In the genomic region with DNA sequence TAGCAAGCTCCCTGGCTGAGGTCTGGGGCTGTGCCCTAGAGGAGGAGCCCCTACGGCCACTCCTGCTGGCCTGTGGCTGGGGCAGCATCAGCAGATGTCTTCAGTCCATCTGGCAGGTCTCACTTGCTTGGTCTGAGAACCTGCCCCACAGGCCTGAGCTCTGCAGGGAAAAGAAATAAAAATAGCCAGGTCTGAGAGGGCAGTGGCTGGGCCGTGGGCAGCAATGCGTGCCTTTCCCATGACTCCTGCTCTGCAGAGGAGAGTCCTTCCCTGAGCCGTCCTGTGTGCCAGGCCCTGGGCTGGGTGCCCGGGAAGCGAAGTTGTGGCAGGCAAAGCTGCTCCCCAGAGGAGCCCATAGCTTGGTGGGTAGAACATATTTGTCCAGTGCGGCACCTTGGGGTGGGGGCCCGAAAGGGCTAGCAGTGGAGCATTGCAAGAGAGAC, we compare ENCODE assay signal across 14 cellular contexts. TPM values are rescaled to one million over a fixed set of nuclear protein-coding genes. Genes with fewer than 3 reads are reported as not detected.
DNase-seq lines count a peak whose midpoint lies in the region; ATAC-seq and TF ChIP-seq lines count a peak whose summit lies in the region.
"Had no signal": no experiment of that assay in that cellular context is flagged by ENCODE, and none has a peak within 500 bp of the region (broad histone marks: within the 10 kb centered on the region; RNA-seq: fewer than 3 reads in every experiment).

No MANE protein-coding gene starts in this region.

- POLR2A ChIA-PET in activated CD4-positive, alpha-beta memory T cell treated with anti-CD3 and anti-CD28 coated beads, Interleukin-2, amount 10 ng/mL, durations not matched to agents 7 days and 5 days (lab: Charles Lee), result no interaction called here

- H3K79me2 ChIP-seq in fibroblast of lung (ENCODE audit: control insufficient read depth, insufficient read depth, low read length), result no peaks in the 10 kb centered on the region
- H3K79me2 ChIP-seq: parathyroid adenoma had no signal

- intact Hi-C loops in lower lobe of right lung (cut with DNase I), result no loop called here
- intact Hi-C loops in thyroid gland (cut with DNase I), result no loop called here

- no peaks in the 10 kb centered on the region for H3K9me3 Mint-ChIP-seq in activated CD4-positive, alpha-beta memory T cell treated with anti-CD3 and anti-CD28 coated beads, Interleukin-2, amount 10 ng/mL, durations not matched to agents 7 days and 5 days
- H3K9me3 Mint-ChIP-seq: CD4-positive, alpha-beta T cell had no signal

- DNase-seq in LHCN-M2 (ENCODE audit: low read depth) (peak; percentile 74), fibroblast of lung (ENCODE audit: low read depth in 2 of 2) (peak; percentile 30 to 36), lower lobe of right lung (peak; percentile 39), thyroid gland (peak; percentile 86 to 91), NCI-H748 (lab: John Stamatoyannopoulos, UW; ENCODE audit: unreplicated experiment) (no peak), SKM-1 treated with dmso at 0.1 percent for 144 hours (lab: John Stamatoyannopoulos, UW; ENCODE audit: unreplicated experiment) (no peak)
- no peak for DNase-seq in activated CD4-positive, alpha-beta memory T cell treated with anti-CD3 and anti-CD28 coated beads, Interleukin-2, amount 10 ng/mL, durations not matched to agents 7 days and 5 days
- DNase-seq: activated effector memory CD4-positive, alpha-beta T cell treated with anti-CD3 and anti-CD28 coated beads, Interleukin-2, amount 50 U/mL, for 16 hours; CD4-positive, alpha-beta T cell; OCI-M1; stimulated activated CD4-positive, alpha-beta T cell treated with anti-CD3 and anti-CD28 coated beads, Interleukin-4, amount 100 ng/mL, for 4 hours; stimulated activated naive CD4-positive, alpha-beta T cell treated with Interleukin-2 at 50 U/mL for 16 hours had no signal

- ATAC-seq in lower lobe of right lung (peak; percentile 18 to 28), GM21737 (IDR thresholded peaks at IDR 0.05; ENCODE audit: unreplicated experiment) (no peak)

- H3K9me3 ChIP-seq in fibroblast of lung (ENCODE audit: control insufficient read depth, insufficient read depth, low read depth, low read length) (no peaks in the 10 kb centered on the region), lower lobe of right lung (no peaks in the 10 kb centered on the region), thyroid gland (no peaks in the 10 kb centered on the region)

- peaks cover 18% of the 10 kb centered on the region for H3K4me1 Mint-ChIP-seq in activated CD4-positive, alpha-beta memory T cell treated with anti-CD3 and anti-CD28 coated beads, Interleukin-2, amount 10 ng/mL, durations not matched to agents 7 days and 5 days

- H3K9ac ChIP-seq in fibroblast of lung (ENCODE audit: insufficient read depth, low read length), result no peak overlapping the region
- H3K9ac ChIP-seq: parathyroid adenoma had no signal

- H3K36me3 Mint-ChIP-seq in activated CD4-positive, alpha-beta memory T cell treated with anti-CD3 and anti-CD28 coated beads, Interleukin-2, amount 10 ng/mL, durations not matched to agents 7 days and 5 days (ENCODE audit: low read depth), result no peaks in the 10 kb centered on the region

- peaks cover 2% of the 10 kb centered on the region for H3K4me1 ChIP-seq in fibroblast of lung (ENCODE audit: control insufficient read depth, extremely low read depth, insufficient read depth, low read length)
- no peaks in the 10 kb centered on the region for H3K4me1 ChIP-seq in lower lobe of right lung
- H3K4me1 ChIP-seq in thyroid gland, result peaks cover 24 to 37% of the 10 kb centered on the region in 2 donors
- H3K4me1 ChIP-seq: parathyroid adenoma had no signal

- no peak overlapping the region for H3K4me2 ChIP-seq in fibroblast of lung (ENCODE audit: extremely low read depth, insufficient read depth, low read length)

- H3K27ac Mint-ChIP-seq in activated CD4-positive, alpha-beta memory T cell treated with anti-CD3 and anti-CD28 coated beads, Interleukin-2, amount 10 ng/mL, durations not matched to agents 7 days and 5 days, result no peak overlapping the region
- H3K27ac Mint-ChIP-seq: CD4-positive, alpha-beta T cell had no signal

- peak in 1 of 2 donors; percentile 60 for TF ChIP-seq POLR2A in thyroid gland (IDR thresholded peaks at IDR 0.05)

- CTCF ChIA-PET in activated CD4-positive, alpha-beta memory T cell treated with anti-CD3 and anti-CD28 coated beads, Interleukin-2, amount 10 ng/mL, durations not matched to agents 7 days and 5 days (lab: Charles Lee), result no interaction called here

- 45 to 60% methylated on average over 7 to 8 of the region's 8 CpGs for WGBS in thyroid gland, 2 donors

- H3K4me3 ChIP-seq in fibroblast of lung (replicated peaks in 1 of 4; ENCODE audit: control extremely low read depth in 1 of 4, insufficient read depth in 1 of 4, low read depth in 3 of 4, low read length in 4 of 4) (no peak overlapping the region), lower lobe of right lung (no peak overlapping the region), thyroid gland (replicated peaks in 1 of 3) (no peak overlapping the region)

- H4K20me1 ChIP-seq in fibroblast of lung (ENCODE audit: control insufficient read depth, extremely low read depth, insufficient read depth, low read length), result no peaks in the 10 kb centered on the region

- no peaks in the 10 kb centered on the region for H3K36me3 ChIP-seq in fibroblast of lung (ENCODE audit: control insufficient read depth, insufficient read depth, low read length)
- H3K36me3 ChIP-seq in lower lobe of right lung, result no peaks in the 10 kb centered on the region
- no peaks in the 10 kb centered on the region for H3K36me3 ChIP-seq in thyroid gland

- H3K27ac ChIP-seq in fibroblast of lung (ENCODE audit: insufficient read depth, low read length) (no peak overlapping the region), lower lobe of right lung (no peak overlapping the region), thyroid gland (peak overlapping the region; percentile 11 to 82 (median 82))
- H3K27ac ChIP-seq: parathyroid adenoma had no signal

- TF ChIP-seq CTCF in fibroblast of lung (conservative IDR thresholded peaks at IDR 0.05 in 1 of 2, IDR thresholded peaks at IDR 0.05 in 1 of 2; ENCODE audit: low read depth in 1 of 2, low read length in 2 of 2) (no peak), lower lobe of right lung (IDR thresholded peaks at IDR 0.05) (no peak), thyroid gland (IDR thresholded peaks at IDR 0.05) (no peak)

- peaks cover 18% of the 10 kb centered on the region for H3K27me3 Mint-ChIP-seq in activated CD4-positive, alpha-beta memory T cell treated with anti-CD3 and anti-CD28 coated beads, Interleukin-2, amount 10 ng/mL, durations not matched to agents 7 days and 5 days
- H3K27me3 Mint-ChIP-seq: CD4-positive, alpha-beta T cell had no signal

- no peak overlapping the region for H3K4me3 Mint-ChIP-seq in activated CD4-positive, alpha-beta memory T cell treated with anti-CD3 and anti-CD28 coated beads, Interleukin-2, amount 10 ng/mL, durations not matched to agents 7 days and 5 days
- H3K4me3 Mint-ChIP-seq: CD4-positive, alpha-beta T cell had no signal

- no peak overlapping the region for H2AFZ ChIP-seq in fibroblast of lung (ENCODE audit: low read length)
- H2AFZ ChIP-seq: parathyroid adenoma had no signal

- H3K27me3 ChIP-seq in fibroblast of lung (ENCODE audit: control insufficient read depth, insufficient read depth, low read length) (peaks cover 12% of the 10 kb centered on the region), lower lobe of right lung (ENCODE audit: low read depth) (no peaks in the 10 kb centered on the region), thyroid gland (no peaks in the 10 kb centered on the region)

RNA-seq across cellular contexts. Expression of a gene that starts 11.3 kb away (rescaled TPM):
- 14.1 and 19.0 TPM in 2 replicates for total RNA-seq in LHCN-M2 (2014; rRNA removed)
- 5.3 TPM for polyA plus RNA-seq in LHCN-M2 (2012)
- 17.7 and 18.8 TPM in 2 replicates for total RNA-seq in fibroblast of lung
- polyA plus RNA-seq in fibroblast of lung, result 12.3 and 18.0 TPM in 2 replicates
- 7.8 and 10.7 TPM in 2 replicates for polyA plus RNA-seq in fibroblast of lung (2012)
- polyA minus RNA-seq in fibroblast of lung (ENCODE audit: low replicate concordance), result 2.9 and 5.7 TPM in 2 replicates
- 28.1 TPM for total RNA-seq in lower lobe of right lung
- 10 to 100 TPM; 37.1 to 73.2 (median 50.6) TPM for total RNA-seq in thyroid gland
- 10 to 100 TPM; 23.2 to 24.1 TPM for total RNA-seq in activated CD4-positive, alpha-beta memory T cell treated with anti-CD3 and anti-CD28 coated beads, Interleukin-2, amount 10 ng/mL, durations not matched to agents 7 days and 5 days

RNA-seq across cellular contexts. Expression of a gene that starts 55.3 kb away (rescaled TPM):
- 29.6 and 35.6 TPM in 2 replicates for total RNA-seq in LHCN-M2 (2014; rRNA removed)
- 14.1 TPM for polyA plus RNA-seq in LHCN-M2 (2012)
- 10.8 and 12.2 TPM in 2 replicates for total RNA-seq in fibroblast of lung
- 12.3 and 13.5 TPM in 2 replicates for polyA plus RNA-seq in fibroblast of lung
- polyA plus RNA-seq in fibroblast of lung (2012), result 13.3 and 15.7 TPM in 2 replicates
- polyA minus RNA-seq in fibroblast of lung (ENCODE audit: low replicate concordance), result 1.5 and 2.8 TPM in 2 replicates
- total RNA-seq in lower lobe of right lung, result 9.0 TPM
- 10 to 100 TPM; 11.7 to 31.3 (median 22.1) TPM for total RNA-seq in thyroid gland
- total RNA-seq in activated CD4-positive, alpha-beta memory T cell treated with anti-CD3 and anti-CD28 coated beads, Interleukin-2, amount 10 ng/mL, durations not matched to agents 7 days and 5 days, result 10 to 100 TPM; 22.9 to 23.2 TPM

Comparison
In these comparisons a context has a peak if more than half of its experiments do, and no peak if none do; other contexts are left out.
1. DNase-seq: peak in LHCN-M2 (single experiment), fibroblast of lung (2 of 2), lower lobe of right lung (single experiment) and thyroid gland (2 of 2); none in NCI-H748 (single experiment), activated CD4-positive, alpha-beta memory T cell treated with anti-CD3 and anti-CD28 coated beads, Interleukin-2, amount 10 ng/mL, durations not matched to agents 7 days and 5 days (single experiment) and SKM-1 treated with dmso at 0.1 percent for 144 hours (single experiment).
2. H3K27ac ChIP-seq: peak in thyroid gland (3 of 3); none in fibroblast of lung (single experiment) and lower lobe of right lung (single experiment).